In genomic region chr10:72315611-72316385, GRCh38 we compare ENCODE assay signal across 8 cellular contexts. TPM values are rescaled to one million over a fixed set of nuclear protein-coding genes. Genes with fewer than 3 reads are reported as not detected.
DNase-seq lines count a peak whose midpoint lies in the region; ATAC-seq and TF ChIP-seq lines count a peak whose summit lies in the region.

No MANE protein-coding gene starts in this region.

- intact Hi-C loops in colonic mucosa (cut with DNase I), result no loop called here

- H3K27ac ChIP-seq in colonic mucosa, result peak overlapping the region; percentile 62

- H3K36me3 ChIP-seq in MG63 (no peaks in the 10 kb centered on the region), colonic mucosa (no peaks in the 10 kb centered on the region)

- H3K27me3 ChIP-seq in MG63, result no peaks in the 10 kb centered on the region
- H3K27me3 ChIP-seq in colonic mucosa, result no peaks in the 10 kb centered on the region

- H3K9me3 ChIP-seq in MG63 (no peaks in the 10 kb centered on the region), colonic mucosa (no peaks in the 10 kb centered on the region)

- DNase-seq in AG10803 (ENCODE audit: low read depth), result peak; percentile 96
- peak; percentile 84 for DNase-seq in MG63
- DNase-seq in colonic mucosa, result peak; percentile 82
- peak; percentile 79 for DNase-seq in myocyte (ENCODE audit: low read depth)
- no peak for DNase-seq in stimulated activated naive CD4-positive, alpha-beta T cell treated with Interleukin-2 at 50 U/mL for 16 hours (lab: John Stamatoyannopoulos, UW)
- DNase-seq in islet precursor cell, result no peak
- DNase-seq in GM19238 (ENCODE audit: insufficient read length, low spot score), result no peak

- no peak for TF ChIP-seq CTCF in AG10803 (conservative IDR thresholded peaks at IDR 0.05; ENCODE audit: low read length)
- no peak for TF ChIP-seq CTCF in colonic mucosa (IDR thresholded peaks at IDR 0.05)

- ATAC-seq in HG03095 (IDR thresholded peaks at IDR 0.05; ENCODE audit: unreplicated experiment), result no peak

- no peak overlapping the region for H3K4me3 ChIP-seq in AG10803 (ENCODE audit: low read length)
- no peak overlapping the region for H3K4me3 ChIP-seq in MG63
- H3K4me3 ChIP-seq in colonic mucosa, result no peak overlapping the region

- H3K9ac ChIP-seq in colonic mucosa (ENCODE audit: low read depth in 2 of 2, low read length in 2 of 2), result peak overlapping the region; percentile 4 to 18

- peaks cover 27% of the 10 kb centered on the region for H3K4me1 ChIP-seq in colonic mucosa

RNA-seq across cellular contexts. Expression of gene DNAJB12, which starts 38.9 kb away (rescaled TPM):
- 19.3 and 24.4 TPM in 2 replicates for total RNA-seq in MG63 (2014; rRNA removed; shearing (Covaris generic); ENCODE audit: low replicate concordance)
- 10 to 100 TPM; 29.4 to 37.9 TPM for total RNA-seq in colonic mucosa
- 27.1 and 30.3 TPM in 2 replicates for total RNA-seq in myocyte
- polyA plus RNA-seq in myocyte (2012), result 41.3 TPM

RNA-seq across cellular contexts. Expression of gene DDIT4, which starts 42.1 kb away (rescaled TPM):
- total RNA-seq in MG63 (2014; rRNA removed; shearing (Covaris generic); ENCODE audit: low replicate concordance), result 260 and 266 TPM in 2 replicates
- total RNA-seq in colonic mucosa, result 100 to 1,000 TPM in 1 of 2 donors, 10 to 100 TPM in 1; 45.5 to 147 TPM
- 97.0 and 97.3 TPM in 2 replicates for total RNA-seq in myocyte
- 242 TPM for polyA plus RNA-seq in myocyte (2012)

Comparison
In these comparisons a context has a peak if more than half of its experiments do, and no peak if none do; other contexts are left out.
1. DNase-seq: peak in AG10803 (single experiment), MG63 (single experiment), colonic mucosa (single experiment) and myocyte (single experiment); none in stimulated activated naive CD4-positive, alpha-beta T cell treated with Interleukin-2 at 50 U/mL for 16 hours (single experiment), islet precursor cell (single experiment) and GM19238 (single experiment).